In genomic region chr5:68648944-68649874, GRCh38 we compare ENCODE assay signal across 20 cellular contexts.
DNase-seq lines count a peak whose midpoint lies in the region; ATAC-seq, FAIRE-seq and TF ChIP-seq lines count a peak whose summit lies in the region.
"Had no signal": no experiment of that assay in that cellular context is flagged by ENCODE, and none has a peak within 500 bp of the region (broad histone marks: within the 10 kb centered on the region; RNA-seq: fewer than 3 reads in every experiment).

No MANE protein-coding gene starts in this region.

- BruUV-seq in HepG2 (replicated peaks; lab: Mats Ljungman, UMichigan), result no TSS peak

- H3K4me2 ChIP-seq in HepG2 (ENCODE audit: low read depth, low read length), result no peak overlapping the region
- H3K4me2 ChIP-seq in smooth muscle cell, result no peak overlapping the region
- H3K4me2 ChIP-seq: A549; BLaER1 treated with 17β-estradiol and CSF1 and Interleukin-3, amounts not matched to agents 10 nM and 100 nM had no signal

- POLR2A ChIA-PET in HepG2 (lab: Yijun Ruan, JAX), result no interaction called here

- WGBS in liver, result 54% methylated on average over 8 of the region's 8 CpGs
- 21% methylated on average over 8 of the region's 8 CpGs for WGBS in HepG2 (ENCODE audit: low lambda C conversion rate)
- WGBS in smooth muscle cell (ENCODE audit: low lambda C conversion rate), result 69% methylated on average over 8 of the region's 8 CpGs

- FAIRE-seq in HepG2 (lab: Jason Lieb, UNC), result no peak
- FAIRE-seq: A549, G401.6, RCC 7860 had no signal

- H3K9ac ChIP-seq in liver (ENCODE audit: low read depth in 1 of 2, low read length in 2 of 2), result no peak overlapping the region
- no peak overlapping the region for H3K9ac ChIP-seq in HepG2 (ENCODE audit: insufficient read depth, low read depth, low read length)
- H3K9ac ChIP-seq in smooth muscle cell (ENCODE audit: low read depth), result no peak overlapping the region
- H3K9ac ChIP-seq: BLaER1 treated with 17β-estradiol and CSF1 and Interleukin-3, amounts not matched to agents 10 nM and 100 nM; GM23248 had no signal

- no peaks in the 10 kb centered on the region for H3K9me3 ChIP-seq in liver (ENCODE audit: control insufficient read depth in 4 of 4, low read length in 3 of 4)
- H3K9me3 ChIP-seq in HepG2 (ENCODE audit: low read length), result no peaks in the 10 kb centered on the region
- H3K9me3 ChIP-seq in smooth muscle cell (replicated peaks; ENCODE audit: low read depth), result no peaks in the 10 kb centered on the region
- H3K9me3 ChIP-seq: A549; BLaER1 treated with 17β-estradiol and CSF1 and Interleukin-3, amounts not matched to agents 10 nM and 100 nM had no signal

- H2AFZ ChIP-seq in HepG2 (ENCODE audit: low read length) (no peak overlapping the region), smooth muscle cell (ENCODE audit: low read depth) (peak overlapping the region; percentile 65)
- H2AFZ ChIP-seq: GM23248 had no signal

- H4K20me1 ChIP-seq in HepG2 (ENCODE audit: insufficient read depth, low read length), result no peaks in the 10 kb centered on the region
- H4K20me1 ChIP-seq in smooth muscle cell (ENCODE audit: low read depth), result no peaks in the 10 kb centered on the region
- H4K20me1 ChIP-seq: BLaER1 treated with 17β-estradiol and CSF1 and Interleukin-3, amounts not matched to agents 10 nM and 100 nM had no signal

- H3K4me3 ChIP-seq in liver (ENCODE audit: low read depth in 1 of 3, low read length in 3 of 3), result no peak overlapping the region
- no peak overlapping the region for H3K4me3 ChIP-seq in HepG2 (replicated peaks in 1 of 3; ENCODE audit: insufficient read depth in 1 of 3, low read depth in 2 of 3, low read length in 3 of 3)
- no peak overlapping the region for H3K4me3 ChIP-seq in smooth muscle cell
- H3K4me3 ChIP-seq: A549; BLaER1 treated with 17β-estradiol and CSF1 and Interleukin-3, amounts not matched to agents 10 nM and 100 nM; GM23248 had no signal

- no peak for ATAC-seq in HepG2
- ATAC-seq in left colon, result peak; percentile 51
- ATAC-seq in HG02970 (IDR thresholded peaks at IDR 0.05; ENCODE audit: low FRiP score, unreplicated experiment), result no peak
- ATAC-seq in HG02763 (IDR thresholded peaks at IDR 0.05; ENCODE audit: unreplicated experiment), result no peak
- no peak for ATAC-seq in foreskin keratinocyte
- ATAC-seq: A549 had no signal

- H3K27me3 ChIP-seq in liver (ENCODE audit: control insufficient read depth in 4 of 4, insufficient read depth in 4 of 4, low read length in 3 of 4), result no peaks in the 10 kb centered on the region
- H3K27me3 ChIP-seq in HepG2 (ENCODE audit: control insufficient read depth in 1 of 2, insufficient read depth in 2 of 2, low read length in 2 of 2), result no peaks in the 10 kb centered on the region; a peak in 1 of 5 replicates
- no peaks in the 10 kb centered on the region for H3K27me3 ChIP-seq in smooth muscle cell (ENCODE audit: low read depth)
- H3K27me3 ChIP-seq in foreskin keratinocyte, result no peaks in the 10 kb centered on the region
- H3K27me3 ChIP-seq: BLaER1 treated with 17β-estradiol and CSF1 and Interleukin-3, amounts not matched to agents 10 nM and 100 nM had no signal

- H3K79me2 ChIP-seq in HepG2 (ENCODE audit: insufficient read depth, low read length) (no peaks in the 10 kb centered on the region), smooth muscle cell (ENCODE audit: low read depth) (no peaks in the 10 kb centered on the region)

- no peaks in the 10 kb centered on the region for H3F3A ChIP-seq in smooth muscle cell (ENCODE audit: low read depth)

- CTCF ChIA-PET in HepG2 (lab: Yijun Ruan, JAX; ENCODE audit: low intra/inter-chr PET ratio, low total read pairs), result no interaction called here

- TF ChIP-seq EP300 in HepG2 (IDR thresholded peaks at IDR 0.05; ENCODE audit: low read depth in 2 of 2, low read length in 2 of 2) (no peak), HepG2 (CRISPR knock-in tag; IDR thresholded peaks at IDR 0.05; ENCODE audit: borderline replicate concordance) (no peak)

- H3K27ac ChIP-seq in liver (ENCODE audit: low read depth in 1 of 2, low read length in 2 of 2), result peak overlapping the region; percentile 24 to 25
- H3K27ac ChIP-seq in HepG2 (ENCODE audit: extremely low read length, insufficient read depth, low read length), result no peak overlapping the region
- no peak overlapping the region for H3K27ac ChIP-seq in smooth muscle cell (ENCODE audit: low read depth)
- H3K27ac ChIP-seq in foreskin keratinocyte, result no peak overlapping the region
- H3K27ac ChIP-seq: BLaER1 treated with 17β-estradiol and CSF1 and Interleukin-3, amounts not matched to agents 10 nM and 100 nM; GM23248 had no signal

- TF ChIP-seq RAD21 in liver (IDR thresholded peaks at IDR 0.05), result peak in 1 of 2 donors; percentile 10
- no peak for TF ChIP-seq RAD21 in HepG2 (CRISPR knock-in tag; IDR thresholded peaks at IDR 0.05)

- H3K4me1 ChIP-seq in liver (ENCODE audit: control insufficient read depth in 4 of 4, insufficient read depth in 4 of 4, low read length in 3 of 4) (peaks cover 4 to 36% (median 6%) of the 10 kb centered on the region in 4 donors), HepG2 (ENCODE audit: insufficient read depth, low read length) (no peaks in the 10 kb centered on the region), smooth muscle cell (ENCODE audit: low read depth) (no peaks in the 10 kb centered on the region), foreskin keratinocyte (no peaks in the 10 kb centered on the region)
- H3K4me1 ChIP-seq: BLaER1 treated with 17β-estradiol and CSF1 and Interleukin-3, amounts not matched to agents 10 nM and 100 nM had no signal

- in situ Hi-C loops in HepG2 (cut with HindIII; ENCODE audit: extremely low pct_ligation_motif_present, low pct_unique_long_range_greater_than_20kb), result no loop called here

- intact Hi-C loops in HepG2 (cut with micrococcal nuclease; ENCODE audit: unreplicated experiment) (no loop called here), left colon (cut with DNase I, micrococcal nuclease) (no loop called here)

- no peak for TF ChIP-seq POLR2A in HepG2 (IDR thresholded peaks at IDR 0.05; ENCODE audit: insufficient read depth in 1 of 2, low read depth in 2 of 2, low read length in 2 of 2)

- no peak for TF ChIP-seq CTCF in liver (IDR thresholded peaks at IDR 0.05; ENCODE audit: low read depth, low read length, missing input control)
- no peak for TF ChIP-seq CTCF in HepG2 (CRISPR knock-in tag; IDR thresholded peaks at IDR 0.05)
- TF ChIP-seq CTCF in smooth muscle cell (IDR thresholded peaks at IDR 0.05; ENCODE audit: borderline replicate concordance, insufficient read depth, poor library complexity, severe bottlenecking), result no peak
- TF ChIP-seq CTCF in foreskin keratinocyte (conservative IDR thresholded peaks at IDR 0.05), result no peak

- DNase-seq in HepG2 (ENCODE audit: low spot score) (no peak), left colon (no peak), smooth muscle cell (lab: John Stamatoyannopoulos, UW; ENCODE audit: unreplicated experiment) (no peak), foreskin keratinocyte (no peak)
- DNase-seq: DND-41, GM23248, KG1, NCI-H1048, NCI-H1436 treated with DMSO at 0.1 percent for 48 hours, NCI-H2029 treated with DMSO at 0.1 percent for 48 hours, NCI-H510A treated with DMSO at 0.1 percent for 48 hours, NCI-H82, SHP77 had no signal

- H3K36me3 ChIP-seq in liver (ENCODE audit: control insufficient read depth in 4 of 4, insufficient read depth in 3 of 4, low read depth in 1 of 4, low read length in 3 of 4), result no peaks in the 10 kb centered on the region
- no peaks in the 10 kb centered on the region for H3K36me3 ChIP-seq in HepG2 (replicated peaks in 1 of 2; ENCODE audit: control insufficient read depth in 1 of 2, insufficient read depth in 2 of 2, low read length in 2 of 2)
- H3K36me3 ChIP-seq in smooth muscle cell (ENCODE audit: low read depth), result no peaks in the 10 kb centered on the region
- H3K36me3 ChIP-seq: BLaER1 treated with 17β-estradiol and CSF1 and Interleukin-3, amounts not matched to agents 10 nM and 100 nM had no signal

TF ChIP-seq in liver, 16 proteins besides CTCF, POLR2A, EP300 and RAD21 (continues in another document):
- no peak for TF ChIP-seq YY1 (IDR thresholded peaks at IDR 0.05)
- TF ChIP-seq TAF1 (conservative IDR thresholded peaks at IDR 0.05), result no peak

TF ChIP-seq in HepG2, 621 proteins besides CTCF, POLR2A, EP300 and RAD21:
- TF ChIP-seq ADNP (CRISPR knock-in tag; IDR thresholded peaks at IDR 0.05), result no peak
- TF ChIP-seq REPIN1 (CRISPR knock-in tag; IDR thresholded peaks at IDR 0.05; ENCODE audit: borderline replicate concordance, low read depth), result no peak
- TF ChIP-seq ZNF512B (CRISPR knock-in tag; IDR thresholded peaks at IDR 0.05; ENCODE audit: borderline replicate concordance), result no peak

Comparison
In these comparisons a context has a peak if more than half of its experiments do, and no peak if none do; other contexts are left out.
1. H3K27ac ChIP-seq: peak in liver (2 of 2); none in HepG2 (single experiment), smooth muscle cell (single experiment) and foreskin keratinocyte (single experiment).